12 cellular contexts compared by ENCODE assay signal in genomic region chr3:127525373-127525772, GRCh38.
DNase-seq lines count a peak whose midpoint lies in the region; ATAC-seq and TF ChIP-seq lines count a peak whose summit lies in the region.
"Had no signal": no experiment of that assay in that cellular context is flagged by ENCODE, and none has a peak within 500 bp of the region (broad histone marks: within the 10 kb centered on the region; RNA-seq: fewer than 3 reads in every experiment).

No MANE protein-coding gene starts in this region.

- no peak overlapping the region for H3K27ac Mint-ChIP-seq in activated naive CD8-positive, alpha-beta T cell treated with anti-CD3 and anti-CD28 coated beads, Interleukin-2, amount 50 U/mL, for 24 hours
- H3K27ac Mint-ChIP-seq in activated naive CD8-positive, alpha-beta T cell treated with anti-CD3 and anti-CD28 coated beads for 36 hours = no peak overlapping the region

- H3K4me3 Mint-ChIP-seq in activated naive CD8-positive, alpha-beta T cell treated with anti-CD3 and anti-CD28 coated beads, Interleukin-2, amount 50 U/mL, for 24 hours = no peak overlapping the region
- no peak overlapping the region for H3K4me3 Mint-ChIP-seq in activated naive CD8-positive, alpha-beta T cell treated with anti-CD3 and anti-CD28 coated beads for 36 hours

- no peak overlapping the region for H3K27ac ChIP-seq in testis
- H3K27ac ChIP-seq in upper lobe of left lung = no peak overlapping the region

- H3K36me3 Mint-ChIP-seq in activated naive CD8-positive, alpha-beta T cell treated with anti-CD3 and anti-CD28 coated beads, Interleukin-2, amount 50 U/mL, for 24 hours (ENCODE audit: low read depth) = no peaks in the 10 kb centered on the region
- no peaks in the 10 kb centered on the region for H3K36me3 Mint-ChIP-seq in activated naive CD8-positive, alpha-beta T cell treated with anti-CD3 and anti-CD28 coated beads for 36 hours

- TF ChIP-seq POLR2A in testis (IDR thresholded peaks at IDR 0.05) (no peak), upper lobe of left lung (IDR thresholded peaks at IDR 0.05) (no peak)

- intact Hi-C loops in testis (cut with DNase I; ENCODE audit: low total_unique reads) = no loop called here
- intact Hi-C loops in head of caudate nucleus (cut with DNase I) = no loop called here

- no peak for DNase-seq in activated naive CD8-positive, alpha-beta T cell treated with anti-CD3 and anti-CD28 coated beads, Interleukin-2, amount 50 U/mL, for 24 hours
- no peak for DNase-seq in activated naive CD8-positive, alpha-beta T cell treated with anti-CD3 and anti-CD28 coated beads for 36 hours
- DNase-seq in epithelial cell of proximal tubule (ENCODE audit: low read depth) = peak; percentile 91
- peak; percentile 71 for DNase-seq in testis
- no peak for DNase-seq in iPS-NIHi11 (ENCODE audit: low spot score)
- no peak for DNase-seq in upper lobe of left lung
- no peak for DNase-seq in head of caudate nucleus
- DNase-seq: activated CD8-positive, alpha-beta memory T cell treated with anti-CD3 and anti-CD28 coated beads for 24 hours; amniotic stem cell; Kasumi-1; SW 1271 had no signal

- no peaks in the 10 kb centered on the region for H3K9me3 ChIP-seq in testis
- no peaks in the 10 kb centered on the region for H3K9me3 ChIP-seq in upper lobe of left lung

- H3K9me3 Mint-ChIP-seq in activated naive CD8-positive, alpha-beta T cell treated with anti-CD3 and anti-CD28 coated beads, Interleukin-2, amount 50 U/mL, for 24 hours = peaks cover 5% of the 10 kb centered on the region
- peaks cover 3% of the 10 kb centered on the region for H3K9me3 Mint-ChIP-seq in activated naive CD8-positive, alpha-beta T cell treated with anti-CD3 and anti-CD28 coated beads for 36 hours

- peaks cover 25% of the 10 kb centered on the region for H3K27me3 Mint-ChIP-seq in activated naive CD8-positive, alpha-beta T cell treated with anti-CD3 and anti-CD28 coated beads, Interleukin-2, amount 50 U/mL, for 24 hours
- H3K27me3 Mint-ChIP-seq in activated naive CD8-positive, alpha-beta T cell treated with anti-CD3 and anti-CD28 coated beads for 36 hours = peaks cover 29% of the 10 kb centered on the region

- no peaks in the 10 kb centered on the region for H3K4me1 Mint-ChIP-seq in activated naive CD8-positive, alpha-beta T cell treated with anti-CD3 and anti-CD28 coated beads, Interleukin-2, amount 50 U/mL, for 24 hours
- no peaks in the 10 kb centered on the region for H3K4me1 Mint-ChIP-seq in activated naive CD8-positive, alpha-beta T cell treated with anti-CD3 and anti-CD28 coated beads for 36 hours

- no peak overlapping the region for H3K4me3 ChIP-seq in epithelial cell of proximal tubule (ENCODE audit: low read depth, low read length)
- no peak overlapping the region for H3K4me3 ChIP-seq in testis
- no peak overlapping the region for H3K4me3 ChIP-seq in upper lobe of left lung

- 59 to 62% methylated on average over 11 of the region's 11 CpGs for WGBS in testis, 2 donors
- WGBS in upper lobe of left lung, 2 donors = 65 to 75% methylated on average over 11 of the region's 11 CpGs

- peak; percentile 28 for ATAC-seq in activated naive CD8-positive, alpha-beta T cell treated with anti-CD3 and anti-CD28 coated beads, Interleukin-2, amount 50 U/mL, for 24 hours
- no peak for ATAC-seq in upper lobe of left lung (ENCODE audit: low FRiP score in 2 of 2)

- H3K36me3 ChIP-seq in testis (ENCODE audit: low read depth, missing control alignments) (no peaks in the 10 kb centered on the region), upper lobe of left lung (no peaks in the 10 kb centered on the region)

- no peak for TF ChIP-seq EP300 in upper lobe of left lung (IDR thresholded peaks at IDR 0.05)

- H3K27me3 ChIP-seq in testis = no peaks in the 10 kb centered on the region
- no peaks in the 10 kb centered on the region for H3K27me3 ChIP-seq in upper lobe of left lung

- TF ChIP-seq CTCF in epithelial cell of proximal tubule (conservative IDR thresholded peaks at IDR 0.05; ENCODE audit: low read depth, low read length) (no peak), testis (IDR thresholded peaks at IDR 0.05) (no peak), upper lobe of left lung (IDR thresholded peaks at IDR 0.05) (no peak)

- H3K4me1 ChIP-seq in testis (no peaks in the 10 kb centered on the region), upper lobe of left lung (no peaks in the 10 kb centered on the region)

TF ChIP-seq in PFSK-1, 5 proteins besides CTCF, POLR2A, EP300 and RAD21:
- TF ChIP-seq SIN3A (IDR thresholded peaks at IDR 0.05; ENCODE audit: borderline replicate concordance, insufficient read depth, low read length) (no peak), FOXP2 (optimal IDR thresholded peaks at IDR 0.05; ENCODE audit: borderline replicate concordance, extremely low read depth, extremely low read length, insufficient read depth) (peak; percentile 53)
TF ChIP-seq in PFSK-1: peak in this region for 1.

Comparison
In these comparisons a context has a peak if more than half of its experiments do, and no peak if none do; other contexts are left out.
1. DNase-seq: peak in epithelial cell of proximal tubule (single experiment) and testis (single experiment); none in activated naive CD8-positive, alpha-beta T cell treated with anti-CD3 and anti-CD28 coated beads, Interleukin-2, amount 50 U/mL, for 24 hours (single experiment), activated naive CD8-positive, alpha-beta T cell treated with anti-CD3 and anti-CD28 coated beads for 36 hours (single experiment), iPS-NIHi11 (single experiment), upper lobe of left lung (0 of 2) and head of caudate nucleus (0 of 42).